1 cellular context compared by ENCODE assay signal in genomic region chr6:168049681-168050224, GRCh38.
TF ChIP-seq lines count a peak whose summit lies in the region.

No MANE protein-coding gene starts in this region.

TF ChIP-seq in HepG2, 621 proteins besides CTCF, POLR2A, EP300 and RAD21:
- no peak for TF ChIP-seq DMTF1 (CRISPR knock-in tag; IDR thresholded peaks at IDR 0.05)
- no peak for TF ChIP-seq ZNF616 (CRISPR knock-in tag; IDR thresholded peaks at IDR 0.05; ENCODE audit: low read depth)
- no peak for TF ChIP-seq GLMP (CRISPR knock-in tag; IDR thresholded peaks at IDR 0.05; ENCODE audit: borderline replicate concordance)
